Comparison of ENCODE assay signal across 8 cellular contexts in the genomic region with DNA sequence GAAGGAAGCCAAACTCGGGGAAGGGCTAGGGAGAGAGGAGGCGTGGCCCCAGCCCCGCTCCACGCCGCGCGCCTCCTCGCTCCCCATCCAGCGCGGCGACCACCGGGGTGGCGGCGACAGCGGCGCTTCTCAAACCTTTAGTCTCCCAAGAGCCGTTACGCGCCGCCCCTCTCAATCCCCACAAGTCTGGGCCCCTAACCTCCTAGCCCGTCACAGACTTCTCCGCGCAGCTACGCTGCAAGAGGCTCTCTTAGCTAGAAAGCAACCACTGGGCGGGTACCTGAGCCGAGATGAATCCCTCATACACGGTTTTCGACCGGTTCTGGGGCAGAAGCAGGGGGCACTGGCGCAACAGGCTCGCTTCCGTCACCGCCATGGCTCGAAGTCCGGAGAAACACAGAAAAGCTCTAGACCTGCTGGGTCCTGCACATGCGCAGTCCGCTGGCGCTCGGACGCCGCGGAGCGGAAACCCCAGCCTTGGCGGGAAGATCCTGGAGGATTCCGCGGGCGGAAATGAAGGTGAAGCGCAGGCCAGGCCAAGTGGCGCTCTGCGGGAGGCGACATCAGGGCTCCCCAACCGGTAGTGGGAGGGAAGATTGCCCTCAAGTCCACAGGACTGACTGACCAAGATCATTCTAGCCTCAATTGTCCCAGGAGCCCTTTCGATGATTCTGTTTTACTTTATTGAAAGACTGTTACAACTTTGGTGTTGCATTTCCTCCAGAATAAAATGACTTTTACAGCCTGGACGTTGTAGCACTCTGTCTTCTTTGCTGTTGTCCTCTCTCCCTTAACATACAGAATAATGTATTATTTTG. TPM values are rescaled to one million over a fixed set of nuclear protein-coding genes. Genes with fewer than 3 reads are reported as not detected.
DNase-seq lines count a peak whose midpoint lies in the region; ATAC-seq, FAIRE-seq and TF ChIP-seq lines count a peak whose summit lies in the region.

A gene (minus strand): TSS at position 388 of the 818 bp plus-strand sequence. CDS start 12 bp downstream, at position 376.

- no peak for FAIRE-seq in D721Med (lab: Jason Lieb, UNC)
- FAIRE-seq in endothelial cell of umbilical vein (lab: Jason Lieb, UNC), result peak; percentile 67

- peak; percentile 70 for TF ChIP-seq POLR2A in endothelial cell of umbilical vein (IDR thresholded peaks at IDR 0.05; ENCODE audit: low read depth, low read length)

- peak within 1 kb of the TSS; percentile 95 for H3K4me3 Mint-ChIP-seq in mesothelial cell of epicardium

- peak; percentile 76 for ATAC-seq in GM21447 (IDR thresholded peaks at IDR 0.05; ENCODE audit: unreplicated experiment)

- H3F3A ChIP-seq in OCI-LY1 (ENCODE audit: insufficient read depth, low read length), result no peaks in the 10 kb centered on the region

- H3K9me3 Mint-ChIP-seq in mesothelial cell of epicardium, result peaks cover under 1% of the 10 kb centered on the region

- H3K36me3 Mint-ChIP-seq in mesothelial cell of epicardium, result peaks cover under 1% of the 10 kb centered on the region

- H3K4me1 ChIP-seq in HUES6 (ENCODE audit: control insufficient read depth, insufficient read depth, low read length) (peaks cover 24% of the 10 kb centered on the region; the same call in 1 of the 2 replicates), OCI-LY1 (ENCODE audit: insufficient read depth, low read length, severe bottlenecking) (peaks cover 39% of the 10 kb centered on the region), endothelial cell of umbilical vein (ENCODE audit: control insufficient read depth, extremely low read depth, insufficient read depth, low read length) (peaks cover 16% of the 10 kb centered on the region)

- H3K4me3 ChIP-seq in HUES6 (ENCODE audit: low read depth, low read length), result peak within 1 kb of the TSS; percentile 83
- peak within 1 kb of the TSS; percentile 87 for H3K4me3 ChIP-seq in OCI-LY1 (ENCODE audit: low read depth, low read length, poor library complexity, severe bottlenecking)
- H3K4me3 ChIP-seq in endothelial cell of umbilical vein (replicated peaks in 1 of 3; ENCODE audit: insufficient read depth in 1 of 3, low read depth in 1 of 3, low read length in 3 of 3), result peak within 1 kb of the TSS; percentile 35 to 92 (median 73)

- H3K9me3 ChIP-seq in HUES6 (ENCODE audit: control insufficient read depth, insufficient read depth, low read depth, low read length) (peaks cover 5% of the 10 kb centered on the region; the same call in 1 of the 2 replicates), OCI-LY1 (ENCODE audit: low read length) (no peaks in the 10 kb centered on the region), endothelial cell of umbilical vein (replicated peaks; ENCODE audit: control insufficient read depth, insufficient read depth, low read length) (no peaks in the 10 kb centered on the region)

- peak within 1 kb of the TSS; percentile 93 for H3K9ac ChIP-seq in HUES6 (ENCODE audit: low read length)
- H3K9ac ChIP-seq in OCI-LY1 (ENCODE audit: low read length), result peak within 1 kb of the TSS; percentile 88
- H3K9ac ChIP-seq in endothelial cell of umbilical vein (replicated peaks; ENCODE audit: extremely low read depth, insufficient read depth, low read length), result peak within 1 kb of the TSS; percentile 84

- TF ChIP-seq CTCF in D721Med (IDR thresholded peaks at IDR 0.05; ENCODE audit: insufficient read depth, missing control alignments), result no peak
- no peak for TF ChIP-seq CTCF in OCI-LY1 (IDR thresholded peaks at IDR 0.05; ENCODE audit: low read length)
- TF ChIP-seq CTCF in endothelial cell of umbilical vein (IDR thresholded peaks at IDR 0.05; ENCODE audit: extremely low read depth in 1 of 2, insufficient read depth in 1 of 2, low read depth in 1 of 2, low read length in 2 of 2), result no peak
- no peak for TF ChIP-seq CTCF in mesothelial cell of epicardium (IDR thresholded peaks at IDR 0.05; ENCODE audit: unreplicated experiment)

- H3K27me3 Mint-ChIP-seq in mesothelial cell of epicardium (ENCODE audit: low read depth), result no peaks in the 10 kb centered on the region

- peaks cover 2% of the 10 kb centered on the region for H3K9me1 ChIP-seq in endothelial cell of umbilical vein (replicated peaks; ENCODE audit: control insufficient read depth, extremely low read depth, insufficient read depth, low read length)

- intact Hi-C loops in endothelial cell of umbilical vein (cut with micrococcal nuclease), result loop anchor here (2.0 to 10.0 kb wide), 5 partner anchors 39 to 394 kb away; no protein-coding TSS in a partner anchor

- H3K27ac Mint-ChIP-seq in mesothelial cell of epicardium, result peak within 1 kb of the TSS; percentile 96

- DNase-seq in D721Med (ENCODE audit: insufficient read length, low spot score) (peak; percentile 71), endothelial cell of umbilical vein (ENCODE audit: low read depth, low spot score) (peak; percentile 87), mesothelial cell of epicardium (ENCODE audit: low spot score in 2 of 2, unreplicated experiment in 2 of 2) (peak; percentile 78 to 91)
- peak; percentile 52 for DNase-seq in activated CD8-positive, alpha-beta memory T cell treated with anti-CD3 and anti-CD28 coated beads, Interleukin-2, amount 50 U/mL, for 4 hours
- DNase-seq in stimulated activated CD8-positive, alpha-beta memory T cell treated with anti-CD3 and anti-CD28 coated beads, Interleukin-15, amount 100 ng/mL, for 4 hours (ENCODE audit: low read depth in 2 of 2), result peak; percentile 11 to 46

- H3K79me2 ChIP-seq in OCI-LY1 (ENCODE audit: insufficient read depth, low read length) (peaks cover 44% of the 10 kb centered on the region), endothelial cell of umbilical vein (ENCODE audit: control insufficient read depth, insufficient read depth, low read length) (peaks cover 39% of the 10 kb centered on the region)

- TSS peak; percentile 45 for BruUV-seq in endothelial cell of umbilical vein (replicated peaks; lab: Mats Ljungman, UMichigan)

- H3K4me1 Mint-ChIP-seq in mesothelial cell of epicardium, result peaks cover 31% of the 10 kb centered on the region

- CTCF ChIA-PET in endothelial cell of umbilical vein (lab: Charles Lee), result interaction anchor here (0.7 to 1.0 kb wide), 2 partner anchors 195 to 335 kb away, joined by 3 read pairs; no protein-coding TSS in a partner anchor

- H2AFZ ChIP-seq in OCI-LY1 (ENCODE audit: low read length) (peak within 1 kb of the TSS; percentile 93; the same call in 1 of the 2 replicates), endothelial cell of umbilical vein (ENCODE audit: low read depth, low read length) (peak within 1 kb of the TSS; percentile 57)

- H3K9me2 ChIP-seq in OCI-LY1 (ENCODE audit: low read depth, low read length), result no peaks in the 10 kb centered on the region

- H3K27me3 ChIP-seq in HUES6 (ENCODE audit: control insufficient read depth, insufficient read depth, low read length), result no peaks in the 10 kb centered on the region
- no peaks in the 10 kb centered on the region for H3K27me3 ChIP-seq in OCI-LY1 (ENCODE audit: insufficient read depth, low read length)
- H3K27me3 ChIP-seq in endothelial cell of umbilical vein (ENCODE audit: control insufficient read depth in 2 of 2, insufficient read depth in 2 of 2, low read length in 2 of 2), result peaks cover 0 to 2% of the 10 kb centered on the region in 2 experiments

- H3K27ac ChIP-seq in HUES6 (ENCODE audit: low read depth, low read length) (peak within 1 kb of the TSS; percentile 90), OCI-LY1 (ENCODE audit: low read depth, low read length, poor library complexity, severe bottlenecking) (peak within 1 kb of the TSS; percentile 90), endothelial cell of umbilical vein (ENCODE audit: insufficient read depth, low read depth, low read length) (peak within 1 kb of the TSS; percentile 27)

- POLR2A ChIA-PET in endothelial cell of umbilical vein (lab: Charles Lee), result no interaction called here

- H4K20me1 ChIP-seq in OCI-LY1 (ENCODE audit: insufficient read depth, low read length), result no peaks in the 10 kb centered on the region
- H4K20me1 ChIP-seq in endothelial cell of umbilical vein (replicated peaks; ENCODE audit: control insufficient read depth, extremely low read depth, insufficient read depth, low read length), result no peaks in the 10 kb centered on the region

- H3K4me2 ChIP-seq in OCI-LY1 (ENCODE audit: low read length) (peak within 1 kb of the TSS; percentile 86), endothelial cell of umbilical vein (ENCODE audit: insufficient read depth, low read length) (peak within 1 kb of the TSS; percentile 97)

- dilution Hi-C loops in endothelial cell of umbilical vein (cut with MboI; ENCODE audit: extremely low pct_ligation_motif_present, low sequenced_read_pairs), result no loop called here

- H3K36me3 ChIP-seq in HUES6 (ENCODE audit: control insufficient read depth, insufficient read depth, low read length) (no peaks in the 10 kb centered on the region), OCI-LY1 (ENCODE audit: insufficient read depth, low read length) (no peaks in the 10 kb centered on the region), endothelial cell of umbilical vein (ENCODE audit: control insufficient read depth in 2 of 2, extremely low read depth in 1 of 2, insufficient read depth in 2 of 2, low read length in 2 of 2) (no peaks in the 10 kb centered on the region)

TF ChIP-seq in endothelial cell of umbilical vein, 7 proteins besides CTCF, POLR2A, EP300 and RAD21:
- TF ChIP-seq GATA2 (IDR thresholded peaks at IDR 0.05; ENCODE audit: insufficient read depth, insufficient read length, low read depth, low read length) (no peak), POLR2AphosphoS5 (IDR thresholded peaks at IDR 0.05; ENCODE audit: insufficient read depth, low read depth, low read length) (peak; percentile 79), JUN (IDR thresholded peaks at IDR 0.05; ENCODE audit: borderline replicate concordance, insufficient read depth, insufficient read length, low read depth) (no peak), MYC (IDR thresholded peaks at IDR 0.05; ENCODE audit: low read depth, low read length) (no peak), EZH2 (IDR thresholded peaks at IDR 0.05; ENCODE audit: borderline replicate concordance, low read depth, low read length, severe bottlenecking) (no peak), FOS (IDR thresholded peaks at IDR 0.05; ENCODE audit: borderline replicate concordance, insufficient read depth, low read length) (no peak)
- TF ChIP-seq, protein P1, sequence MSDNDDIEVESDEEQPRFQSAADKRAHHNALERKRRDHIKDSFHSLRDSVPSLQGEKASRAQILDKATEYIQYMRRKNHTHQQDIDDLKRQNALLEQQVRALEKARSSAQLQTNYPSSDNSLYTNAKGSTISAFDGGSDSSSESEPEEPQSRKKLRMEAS (IDR thresholded peaks at IDR 0.05; ENCODE audit: insufficient read depth, insufficient read length), result peak; percentile 13

RNA-seq across cellular contexts. Expression of the gene that starts here (rescaled TPM):
- 15.8 and 16.7 TPM in 2 replicates for total RNA-seq in endothelial cell of umbilical vein
- polyA plus RNA-seq in endothelial cell of umbilical vein, result 5.8 and 10.3 TPM in 2 replicates
- polyA plus RNA-seq in endothelial cell of umbilical vein (2011; cell fraction: cytosol; rRNA removed), result 13.7 and 15.8 TPM in 2 replicates
- polyA plus RNA-seq in endothelial cell of umbilical vein (2011; cell fraction: nucleus; rRNA removed), result 37.3 and 54.2 TPM in 2 replicates
- polyA plus RNA-seq in endothelial cell of umbilical vein (2012), result 12.9 and 18.2 TPM in 2 replicates
- 9.5 and 9.8 TPM in 2 replicates for polyA minus RNA-seq in endothelial cell of umbilical vein
- 28.7 TPM for polyA minus RNA-seq in endothelial cell of umbilical vein (2011; cell fraction: cytosol; rRNA and poly(A)+ RNA removed)
- polyA minus RNA-seq in endothelial cell of umbilical vein (2011; cell fraction: nucleus; rRNA and poly(A)+ RNA removed), result 34.7 and 44.4 TPM in 2 replicates
- total RNA-seq in mesothelial cell of epicardium, result 39.6 to 45.2 TPM (median 43.3 TPM) in 3 replicates

Comparison
In these comparisons a context has a peak if more than half of its experiments do, and no peak if none do; other contexts are left out.
1. Peak in every context shown above with its lines: DNase-seq, ATAC-seq, H3K4me3 ChIP-seq and H3K27ac ChIP-seq.
2. DNase-seq: peak in every context shown above with its lines; median percentile 87 in endothelial cell of umbilical vein; 84 in mesothelial cell of epicardium; 71 in D721Med; 52 in activated CD8-positive, alpha-beta memory T cell treated with anti-CD3 and anti-CD28 coated beads, Interleukin-2, amount 50 U/mL, for 4 hours; 28 in stimulated activated CD8-positive, alpha-beta memory T cell treated with anti-CD3 and anti-CD28 coated beads, Interleukin-15, amount 100 ng/mL, for 4 hours.
3. H3K27ac ChIP-seq: peak in every context shown above with its lines; median percentile 90 in HUES6; 90 in OCI-LY1; 27 in endothelial cell of umbilical vein.